ENCODE assay signal across 8 cellular contexts in genomic region chr2:152098033-152098797, GRCh38. TPM values are rescaled to one million over a fixed set of nuclear protein-coding genes. Genes with fewer than 3 reads are reported as not detected.
DNase-seq lines count a peak whose midpoint lies in the region; TF ChIP-seq lines count a peak whose summit lies in the region.

No MANE protein-coding gene starts in this region.

- H3K27me3 ChIP-seq in subcutaneous abdominal adipose tissue (ENCODE audit: control insufficient read depth in 5 of 5, insufficient read depth in 4 of 5, low read length in 5 of 5) = peaks cover 3 to 26% (median 13%) of the 10 kb centered on the region in 5 donors

- no peak for TF ChIP-seq CTCF in cardiac fibroblast (IDR thresholded peaks at IDR 0.05; ENCODE audit: low read depth, low read length)

- no peaks in the 10 kb centered on the region for H3K36me3 ChIP-seq in subcutaneous abdominal adipose tissue (ENCODE audit: control insufficient read depth in 5 of 5, insufficient read depth in 5 of 5, low read length in 5 of 5)

- H3K4me1 ChIP-seq in subcutaneous abdominal adipose tissue (ENCODE audit: control insufficient read depth in 5 of 5, insufficient read depth in 5 of 5, low read length in 5 of 5) = peaks cover 0 to 27% (median 23%) of the 10 kb centered on the region in 5 donors

- H3K9me3 ChIP-seq in subcutaneous abdominal adipose tissue (ENCODE audit: control insufficient read depth in 5 of 5, low read length in 5 of 5) = no peaks in the 10 kb centered on the region

- H3K27ac ChIP-seq in subcutaneous abdominal adipose tissue (ENCODE audit: low read depth, low read length) = peak overlapping the region; percentile 11

- peak; percentile 18 for DNase-seq in stimulated activated CD4-positive, alpha-beta T cell treated with anti-CD3 and anti-CD28 coated beads, Interleukin-15, amount 100 ng/mL, for 24 hours
- DNase-seq in stimulated activated CD4-positive, alpha-beta T cell treated with anti-CD3 and anti-CD28 coated beads, Interleukin-4, amount 100 ng/mL, for 24 hours = no peak
- DNase-seq in M059J (ENCODE audit: low read depth) = peak; percentile 24
- DNase-seq in cardiac fibroblast (ENCODE audit: low read depth in 2 of 2) = peak; percentile 13 to 17
- DNase-seq in left kidney (ENCODE audit: low read depth, low spot score) = peak; percentile 70
- DNase-seq in NCI-H1930 (lab: John Stamatoyannopoulos, UW) = no peak
- DNase-seq in GF-D8 (lab: John Stamatoyannopoulos, UW) = no peak

- peak overlapping the region in 4 of 5 donors; percentile 17 to 57 (median 45) for H3K9ac ChIP-seq in subcutaneous abdominal adipose tissue (ENCODE audit: low read length in 5 of 5)

- H3K4me3 ChIP-seq in cardiac fibroblast (replicated peaks in 1 of 2; ENCODE audit: low read depth in 2 of 2, low read length in 2 of 2) = peak overlapping the region; percentile 44 to 53
- H3K4me3 ChIP-seq in subcutaneous abdominal adipose tissue (ENCODE audit: low read depth in 1 of 5, low read length in 5 of 5) = peak overlapping the region; percentile 58 to 72 (median 67)

RNA-seq across cellular contexts. Expression of gene CACNB4, which starts 0.6 kb away (rescaled TPM):
- total RNA-seq in M059J (2014; rRNA removed; shearing (Covaris generic)) = 0.12 TPM in 1 of 2 replicates, not detected in the other

Comparison
In these comparisons a context has a peak if more than half of its experiments do, and no peak if none do; other contexts are left out.
1. DNase-seq: peak in stimulated activated CD4-positive, alpha-beta T cell treated with anti-CD3 and anti-CD28 coated beads, Interleukin-15, amount 100 ng/mL, for 24 hours (single experiment), M059J (single experiment), cardiac fibroblast (2 of 2) and left kidney (single experiment); none in stimulated activated CD4-positive, alpha-beta T cell treated with anti-CD3 and anti-CD28 coated beads, Interleukin-4, amount 100 ng/mL, for 24 hours (single experiment), NCI-H1930 (0 of 2) and GF-D8 (single experiment).